ENCODE assay signal across 8 cellular contexts in the genomic region with DNA sequence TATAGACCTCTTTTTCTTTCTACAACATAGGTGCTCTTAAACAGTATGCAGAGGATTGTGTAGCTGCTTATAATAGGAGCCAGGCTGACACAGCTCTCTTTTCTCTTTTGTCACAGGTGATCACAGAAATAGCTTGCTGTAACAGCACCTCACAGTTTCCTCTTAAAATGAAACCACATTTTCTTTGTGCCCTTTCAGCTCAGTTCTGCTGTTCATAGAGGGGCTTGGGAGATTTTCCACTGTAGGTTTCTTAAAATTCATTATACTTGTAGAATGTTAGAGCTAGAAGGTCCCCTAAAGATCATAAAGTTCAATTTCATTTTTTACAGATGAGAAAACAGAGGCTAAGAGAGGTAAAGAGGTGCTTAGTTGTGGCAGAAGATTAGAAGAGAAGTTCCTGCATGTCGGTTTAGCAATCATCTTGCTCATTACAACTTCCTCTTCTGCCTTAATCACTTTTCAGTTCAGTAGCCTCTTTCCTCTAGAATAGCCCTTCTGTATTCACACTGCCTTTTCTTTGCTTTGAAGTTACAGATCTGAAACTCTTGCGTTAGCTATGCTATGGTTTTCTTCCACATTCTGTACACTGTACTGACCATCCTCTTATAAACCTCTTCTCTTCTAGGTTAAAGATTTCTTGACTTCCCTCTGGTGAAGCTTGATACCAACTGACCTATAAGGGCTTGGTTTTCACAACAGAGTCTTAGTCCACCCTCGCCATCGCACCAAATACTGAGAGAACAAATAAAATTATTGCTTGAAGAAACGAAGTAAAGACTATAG. TPM values are rescaled to one million over a fixed set of nuclear protein-coding genes. Genes with fewer than 3 reads are reported as not detected.
A peak's percentile ranks its signal among the peaks of the same experiment; 100 is the strongest.
DNase-seq lines count a peak whose midpoint lies in the region; ATAC-seq and FAIRE-seq lines count a peak whose summit lies in the region.

No MANE protein-coding gene starts in this region.

- CTCF ChIA-PET in T-cell (lab: Charles Lee), result interaction anchor here (0.6 to 1.5 kb wide), 11 partner anchors 8 to 105 kb away, joined by 3 to 8 read pairs (median 3); no protein-coding TSS in a partner anchor

- peak overlapping the region; percentile 86 for H3K27ac Mint-ChIP-seq in activated T-cell treated with anti-CD3 and anti-CD28 coated beads, Interleukin-2, amount 50 U/mL, for 72 hours
- peak overlapping the region; percentile 92 to 94 for H3K27ac Mint-ChIP-seq in T-cell
- H3K27ac Mint-ChIP-seq in stimulated activated naive B cell treated with anti-CD40 and anti-IgM and Interleukin-4, amounts not matched to agents 10 μg/mL and 1 μg/mL and 100 μg/mL, for 72 hours, result peak overlapping the region; percentile 91

- peak overlapping the region; percentile 68 to 81 for H3K4me3 Mint-ChIP-seq in activated T-cell treated with anti-CD3 and anti-CD28 coated beads, Interleukin-2, amount 50 U/mL, for 72 hours
- H3K4me3 Mint-ChIP-seq in T-cell, result peak overlapping the region; percentile 64 to 78 (median 75)
- H3K4me3 Mint-ChIP-seq in stimulated activated naive B cell treated with anti-CD40 and anti-IgM and Interleukin-4, amounts not matched to agents 10 μg/mL and 1 μg/mL and 100 μg/mL, for 72 hours, result peak overlapping the region; percentile 67 to 75

- POLR2A ChIA-PET in T-cell (lab: Charles Lee), result interaction anchor here (0.5 to 3.9 kb wide), 10 partner anchors 9 to 205 kb away, joined by 3 to 22 read pairs (median 6); a partner anchor contains a TSS

- ATAC-seq in activated T-cell treated with anti-CD3 and anti-CD28 coated beads, Interleukin-2, amount 50 U/mL, for 72 hours (replicated peaks in 1 of 2), result peak; percentile 28 to 34
- ATAC-seq in HG03064 (IDR thresholded peaks at IDR 0.05; ENCODE audit: low read depth, unreplicated experiment) (peak; percentile 63), T-cell (replicated peaks in 1 of 4) (peak; percentile 59 to 65 (median 60))
- peak; percentile 74 to 79 for ATAC-seq in stimulated activated naive B cell treated with anti-CD40 and anti-IgM and Interleukin-4, amounts not matched to agents 10 μg/mL and 1 μg/mL and 100 μg/mL, for 72 hours (replicated peaks)

- H3K36me3 Mint-ChIP-seq in activated T-cell treated with anti-CD3 and anti-CD28 coated beads, Interleukin-2, amount 50 U/mL, for 72 hours (ENCODE audit: insufficient read depth in 2 of 2), result peaks cover 8 to 18% of the 10 kb centered on the region in 2 donors
- H3K36me3 Mint-ChIP-seq in T-cell, result peaks cover 21% of the 10 kb centered on the region
- peaks cover 31 to 48% of the 10 kb centered on the region in 2 donors for H3K36me3 Mint-ChIP-seq in stimulated activated naive B cell treated with anti-CD40 and anti-IgM and Interleukin-4, amounts not matched to agents 10 μg/mL and 1 μg/mL and 100 μg/mL, for 72 hours

- FAIRE-seq in RCC 7860 (lab: Jason Lieb, UNC), result no peak

- no peaks in the 10 kb centered on the region for H3K9me3 Mint-ChIP-seq in activated T-cell treated with anti-CD3 and anti-CD28 coated beads, Interleukin-2, amount 50 U/mL, for 72 hours
- peaks cover 0 to 6% (median 0%) of the 10 kb centered on the region in 3 donors for H3K9me3 Mint-ChIP-seq in T-cell
- H3K9me3 Mint-ChIP-seq in stimulated activated naive B cell treated with anti-CD40 and anti-IgM and Interleukin-4, amounts not matched to agents 10 μg/mL and 1 μg/mL and 100 μg/mL, for 72 hours, result no peaks in the 10 kb centered on the region

- no peak for DNase-seq in activated T-cell treated with anti-CD3 and anti-CD28 coated beads, Interleukin-2, amount 50 U/mL, for 72 hours
- no peak for DNase-seq in activated T-cell treated with anti-CD3 and anti-CD28 coated beads, Interleukin-2, amount 50 U/mL, for 1 hour
- peak in 12 of 34 experiments; percentile 10 to 52 (median 32) for DNase-seq in T-cell
- DNase-seq in stimulated activated naive B cell treated with anti-CD40 and anti-IgM and Interleukin-4, amounts not matched to agents 10 μg/mL and 1 μg/mL and 100 μg/mL, for 72 hours, result no peak
- DNase-seq in RCC 7860 (ENCODE audit: low spot score), result no peak
- DNase-seq in amniotic stem cell (lab: John Stamatoyannopoulos, UW), result no peak
- no peak for DNase-seq in NCI-H524 treated with DMSO at 0.1 percent for 48 hours (lab: John Stamatoyannopoulos, UW)

- peaks cover 97% of the 10 kb centered on the region for H3K4me1 Mint-ChIP-seq in activated T-cell treated with anti-CD3 and anti-CD28 coated beads, Interleukin-2, amount 50 U/mL, for 72 hours (ENCODE audit: low read depth)
- peaks cover 97 to 98% (median 97%) of the 10 kb centered on the region in 3 donors for H3K4me1 Mint-ChIP-seq in T-cell
- H3K4me1 Mint-ChIP-seq in stimulated activated naive B cell treated with anti-CD40 and anti-IgM and Interleukin-4, amounts not matched to agents 10 μg/mL and 1 μg/mL and 100 μg/mL, for 72 hours, result peaks cover 50 to 86% of the 10 kb centered on the region in 2 donors

- H3K27me3 Mint-ChIP-seq in activated T-cell treated with anti-CD3 and anti-CD28 coated beads, Interleukin-2, amount 50 U/mL, for 72 hours (ENCODE audit: low read depth), result no peaks in the 10 kb centered on the region
- no peaks in the 10 kb centered on the region for H3K27me3 Mint-ChIP-seq in T-cell
- H3K27me3 Mint-ChIP-seq in stimulated activated naive B cell treated with anti-CD40 and anti-IgM and Interleukin-4, amounts not matched to agents 10 μg/mL and 1 μg/mL and 100 μg/mL, for 72 hours, result no peaks in the 10 kb centered on the region

RNA-seq across cellular contexts. Expression of a gene that starts 35.1 kb away (rescaled TPM):
- 10 to 100 TPM; 22.7 to 24.2 TPM for total RNA-seq in activated T-cell treated with anti-CD3 and anti-CD28 coated beads, Interleukin-2, amount 50 U/mL, for 72 hours
- total RNA-seq in T-cell, result 10 to 100 TPM; 41.1 to 52.6 (median 48.5) TPM
